16 cellular contexts compared by ENCODE assay signal in genomic region chr11:10348650-10349280, GRCh38. TPM values are rescaled to one million over a fixed set of nuclear protein-coding genes. Genes with fewer than 3 reads are reported as not detected.
DNase-seq lines count a peak whose midpoint lies in the region; ATAC-seq lines count a peak whose summit lies in the region.
"Had no signal": no experiment of that assay in that cellular context is flagged by ENCODE, and none has a peak within 500 bp of the region (broad histone marks: within the 10 kb centered on the region; RNA-seq: fewer than 3 reads in every experiment).

No MANE protein-coding gene starts in this region.

- DNase-seq in left ventricle myocardium superior = no peak
- no peak for DNase-seq in Right ventricle myocardium inferior (ENCODE audit: missing footprints)
- peak; percentile 63 for DNase-seq in astrocyte of the hippocampus (ENCODE audit: low read depth, low spot score)
- peak; percentile 62 for DNase-seq in kidney glomerular epithelial cell (lab: John Stamatoyannopoulos, UW)
- DNase-seq in NCI-H524 treated with DMSO at 0.1 percent for 48 hours (lab: John Stamatoyannopoulos, UW) = no peak
- no peak for DNase-seq in H7
- DNase-seq in NCI-H2081 (lab: John Stamatoyannopoulos, UW) = no peak
- DNase-seq: activated CD8-positive, alpha-beta memory T cell treated with anti-CD3 and anti-CD28 coated beads for 24 hours; activated naive CD4-positive, alpha-beta T cell treated with anti-CD3 and anti-CD28 coated beads for 36 hours; caudate nucleus; NCI-H1694 treated with DMSO at 0.1 percent for 48 hours; pancreas; SK-N-SH had no signal

- H3K27me3 ChIP-seq in H7 (ENCODE audit: control insufficient read depth, insufficient read depth, low read length) = no peaks in the 10 kb centered on the region
- H3K27me3 ChIP-seq: pancreas, tibial nerve had no signal

- no peak overlapping the region for H3K4me3 ChIP-seq in H7 (ENCODE audit: insufficient read depth, low read depth, low read length)
- H3K4me3 ChIP-seq: K562, pancreas, tibial nerve had no signal

- no peaks in the 10 kb centered on the region for H3K36me3 ChIP-seq in H7 (replicated peaks; ENCODE audit: control insufficient read depth, insufficient read depth, low read length)
- H3K36me3 ChIP-seq: pancreas, tibial nerve had no signal

- intact Hi-C loops in left ventricle myocardium superior (cut with micrococcal nuclease) (no loop called here), Right ventricle myocardium inferior (cut with DNase I) (no loop called here)

- peak; percentile 15 for ATAC-seq in left ventricle myocardium superior
- no peak for ATAC-seq in Right ventricle myocardium inferior
- no peak for ATAC-seq in GM18502 (IDR thresholded peaks at IDR 0.05; ENCODE audit: poor library complexity, unreplicated experiment)
- ATAC-seq: K562 had no signal

RNA-seq across cellular contexts. Expression of gene ADM, which starts 43.9 kb away (rescaled TPM):
- 23.4 TPM for total RNA-seq in left ventricle myocardium superior
- total RNA-seq in Right ventricle myocardium inferior = 14.1 TPM
- 103 and 106 TPM in 2 replicates for total RNA-seq in H7 (2014; rRNA removed; shearing (Covaris generic))

RNA-seq across cellular contexts. Expression of gene SBF2, which starts 54.7 kb away (rescaled TPM):
- 17.9 TPM for total RNA-seq in left ventricle myocardium superior
- total RNA-seq in Right ventricle myocardium inferior = 16.7 TPM
- 34.5 and 39.7 TPM in 2 replicates for total RNA-seq in H7 (2014; rRNA removed; shearing (Covaris generic))

Comparison
In these comparisons a context has a peak if more than half of its experiments do, and no peak if none do; other contexts are left out.
1. DNase-seq: peak in astrocyte of the hippocampus (single experiment) and kidney glomerular epithelial cell (single experiment); none in left ventricle myocardium superior (single experiment), Right ventricle myocardium inferior (single experiment), NCI-H524 treated with DMSO at 0.1 percent for 48 hours (single experiment), H7 (single experiment) and NCI-H2081 (0 of 2).